3 cellular contexts compared by ENCODE assay signal in the genomic region with DNA sequence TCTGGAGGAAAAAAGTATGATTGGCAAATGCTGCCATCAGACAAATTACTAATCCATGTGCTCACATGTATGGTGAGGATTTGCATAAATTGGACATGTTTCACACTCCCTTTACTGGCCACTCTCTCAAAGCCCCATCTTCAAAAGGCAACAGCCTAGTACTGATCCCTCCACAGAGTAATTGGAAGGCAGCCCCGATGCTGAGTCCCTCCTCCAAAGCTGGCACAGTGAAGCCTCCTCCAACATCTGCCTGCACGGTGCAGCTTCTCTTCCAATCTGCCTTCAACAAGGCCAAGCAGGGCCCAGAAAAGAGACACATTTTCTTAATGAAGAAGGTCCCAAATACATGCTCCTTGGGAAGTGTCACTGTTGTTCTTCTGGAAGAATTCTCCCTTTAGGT.
"Had no signal": no experiment of that assay in that cellular context is flagged by ENCODE, and none has a peak within 500 bp of the region (broad histone marks: within the 10 kb centered on the region; RNA-seq: fewer than 3 reads in every experiment).

No MANE protein-coding gene starts in this region.

- DNase-seq: H9, HCEC 1CT had no signal

- H3K27ac ChIP-seq: HL-60 had no signal
